ENCODE assay signal across 12 cellular contexts in genomic region chr3:14915636-14916222, GRCh38. TPM values are rescaled to one million over a fixed set of nuclear protein-coding genes. Genes with fewer than 3 reads are reported as not detected.
DNase-seq lines count a peak whose midpoint lies in the region; ATAC-seq and TF ChIP-seq lines count a peak whose summit lies in the region.
"Had no signal": no experiment of that assay in that cellular context is flagged by ENCODE, and none has a peak within 500 bp of the region (broad histone marks: within the 10 kb centered on the region; RNA-seq: fewer than 3 reads in every experiment).

No MANE protein-coding gene starts in this region.

- CTCF ChIA-PET in activated naive CD4-positive, alpha-beta T cell treated with anti-CD3 and anti-CD28 coated beads, Interleukin-2, amount 10 ng/mL, durations not matched to agents 7 days and 5 days (lab: Charles Lee): interaction anchor here (0.7 to 1.8 kb wide), 11 partner anchors 10 to 284 kb away, joined by 3 to 8 read pairs (median 4); no protein-coding TSS in a partner anchor
- CTCF ChIA-PET in A673 (lab: Charles Lee): no interaction called here

- H3K27me3 Mint-ChIP-seq in activated naive CD4-positive, alpha-beta T cell treated with anti-CD3 and anti-CD28 coated beads, Interleukin-2, amount 10 ng/mL, durations not matched to agents 7 days and 5 days: peaks cover 48% of the 10 kb centered on the region

- H3K36me3 Mint-ChIP-seq in activated naive CD4-positive, alpha-beta T cell treated with anti-CD3 and anti-CD28 coated beads, Interleukin-2, amount 10 ng/mL, durations not matched to agents 7 days and 5 days: no peaks in the 10 kb centered on the region

- POLR2A ChIA-PET in A673 (lab: Charles Lee; ENCODE audit: low non-redundant PET): no interaction called here

- no peak for TF ChIP-seq EP300 in suprapubic skin (IDR thresholded peaks at IDR 0.05)

- intact Hi-C loops in vagina (cut with DNase I): no loop called here
- intact Hi-C loops in A673 (cut with micrococcal nuclease; ENCODE audit: unreplicated experiment): no loop called here

- ATAC-seq in HG02885 (IDR thresholded peaks at IDR 0.05; ENCODE audit: poor library complexity, unreplicated experiment): no peak

- H3K27ac Mint-ChIP-seq in activated naive CD4-positive, alpha-beta T cell treated with anti-CD3 and anti-CD28 coated beads, Interleukin-2, amount 10 ng/mL, durations not matched to agents 7 days and 5 days: no peak overlapping the region

- WGBS in suprapubic skin: 78% methylated on average over 3 of the region's 3 CpGs

- H3K36me3 ChIP-seq in suprapubic skin: peaks cover 10% of the 10 kb centered on the region
- no peaks in the 10 kb centered on the region for H3K36me3 ChIP-seq in vagina
- H3K36me3 ChIP-seq in A673 (ENCODE audit: insufficient read depth, low read length, poor library complexity, severe bottlenecking): no peaks in the 10 kb centered on the region
- H3K36me3 ChIP-seq: BLaER1 had no signal

- in situ Hi-C loops in SK-MEL-5 (cut with HindIII; ENCODE audit: low pct_unique_long_range_greater_than_20kb, low sequenced_read_pairs): no loop called here

- H3K4me3 Mint-ChIP-seq in activated naive CD4-positive, alpha-beta T cell treated with anti-CD3 and anti-CD28 coated beads, Interleukin-2, amount 10 ng/mL, durations not matched to agents 7 days and 5 days: no peak overlapping the region

- H3K9me3 Mint-ChIP-seq in activated naive CD4-positive, alpha-beta T cell treated with anti-CD3 and anti-CD28 coated beads, Interleukin-2, amount 10 ng/mL, durations not matched to agents 7 days and 5 days: no peaks in the 10 kb centered on the region

- H3K9me3 ChIP-seq in suprapubic skin (no peaks in the 10 kb centered on the region), vagina (no peaks in the 10 kb centered on the region), A673 (ENCODE audit: low read depth, low read length, poor library complexity, severe bottlenecking) (no peaks in the 10 kb centered on the region)
- H3K9me3 ChIP-seq: BLaER1 had no signal

- H3K4me1 ChIP-seq in suprapubic skin: no peaks in the 10 kb centered on the region
- no peaks in the 10 kb centered on the region for H3K4me1 ChIP-seq in vagina
- H3K4me1 ChIP-seq in A673 (ENCODE audit: insufficient read depth, low read length, poor library complexity, severe bottlenecking): no peaks in the 10 kb centered on the region
- H3K4me1 ChIP-seq: BLaER1 had no signal

- H3K27me3 ChIP-seq in suprapubic skin: peaks cover 4% of the 10 kb centered on the region
- no peaks in the 10 kb centered on the region for H3K27me3 ChIP-seq in vagina
- no peaks in the 10 kb centered on the region for H3K27me3 ChIP-seq in A673 (replicated peaks; ENCODE audit: insufficient read depth, low read depth, low read length, poor library complexity)
- H3K27me3 ChIP-seq: BLaER1 had no signal

- peak; percentile 71 for DNase-seq in activated naive CD4-positive, alpha-beta T cell treated with anti-CD3 and anti-CD28 coated beads, Interleukin-2, amount 10 ng/mL, durations not matched to agents 7 days and 5 days
- no peak for DNase-seq in activated naive CD4-positive, alpha-beta T cell treated with anti-CD3 and anti-CD28 coated beads, Interleukin-2, amount 50 U/mL, for 16 hours
- peak; percentile 44 for DNase-seq in SK-MEL-5 (ENCODE audit: low read depth, low spot score)
- DNase-seq in epithelial cell of proximal tubule (ENCODE audit: low read depth): no peak
- peak; percentile 40 to 60 for DNase-seq in suprapubic skin (ENCODE audit: low spot score in 2 of 2)
- DNase-seq in vagina (ENCODE audit: extremely low spot score in 2 of 2): no peak
- no peak for DNase-seq in A673 (ENCODE audit: low spot score)
- DNase-seq: cerebellar nuclear complex, hypothalamus, NCI-H1436 had no signal

- H3K27ac ChIP-seq in suprapubic skin (no peak overlapping the region), vagina (no peak overlapping the region), A673 (ENCODE audit: low read depth, low read length, poor library complexity, severe bottlenecking) (no peak overlapping the region)
- H3K27ac ChIP-seq: BLaER1 had no signal

- TF ChIP-seq CTCF in epithelial cell of proximal tubule (conservative IDR thresholded peaks at IDR 0.05; ENCODE audit: low read depth, low read length): peak; percentile 37
- no peak for TF ChIP-seq CTCF in suprapubic skin (IDR thresholded peaks at IDR 0.05)
- TF ChIP-seq CTCF in vagina (IDR thresholded peaks at IDR 0.05): no peak
- TF ChIP-seq CTCF in A673 (conservative IDR thresholded peaks at IDR 0.05; ENCODE audit: low read depth, low read length): no peak; the same call in 1 of the 2 replicates

- H3K4me1 Mint-ChIP-seq in activated naive CD4-positive, alpha-beta T cell treated with anti-CD3 and anti-CD28 coated beads, Interleukin-2, amount 10 ng/mL, durations not matched to agents 7 days and 5 days: no peaks in the 10 kb centered on the region

- no TSS peak for BruUV-seq in A673 (replicated peaks; lab: Mats Ljungman, UMichigan)

- TF ChIP-seq POLR2A in suprapubic skin (IDR thresholded peaks at IDR 0.05) (no peak), vagina (IDR thresholded peaks at IDR 0.05) (no peak)

- H3K4me3 ChIP-seq in epithelial cell of proximal tubule (ENCODE audit: low read depth, low read length): no peak overlapping the region
- no peak overlapping the region for H3K4me3 ChIP-seq in suprapubic skin
- H3K4me3 ChIP-seq in vagina: no peak overlapping the region
- no peak overlapping the region for H3K4me3 ChIP-seq in A673 (ENCODE audit: low read depth, low read length, poor library complexity, severe bottlenecking)
- H3K4me3 ChIP-seq: BLaER1 had no signal

RNA-seq across cellular contexts. Expression of gene NR2C2, which starts 31.7 kb away (rescaled TPM):
- total RNA-seq in SK-MEL-5 (2014; rRNA removed; shearing (Covaris generic)): 20.7 and 22.0 TPM in 2 replicates
- polyA plus RNA-seq in SK-MEL-5 (2015; cell fraction: cytosol; rRNA removed): 18.6 and 26.0 TPM in 2 replicates
- 59.9 and 77.5 TPM in 2 replicates for polyA plus RNA-seq in SK-MEL-5 (2015; cell fraction: nucleus; rRNA removed)
- total RNA-seq in epithelial cell of proximal tubule (15.4 and 16.3 TPM in 2 replicates), suprapubic skin (10 to 100 TPM; 33.3 to 91.6 (median 51.5) TPM), vagina (40.0 TPM), A673 (2021) (56.5 and 56.8 TPM in 2 replicates)

Comparison
In these comparisons a context has a peak if more than half of its experiments do, and no peak if none do; other contexts are left out.
1. DNase-seq: peak in activated naive CD4-positive, alpha-beta T cell treated with anti-CD3 and anti-CD28 coated beads, Interleukin-2, amount 10 ng/mL, durations not matched to agents 7 days and 5 days (single experiment), SK-MEL-5 (single experiment) and suprapubic skin (2 of 2); none in activated naive CD4-positive, alpha-beta T cell treated with anti-CD3 and anti-CD28 coated beads, Interleukin-2, amount 50 U/mL, for 16 hours (single experiment), epithelial cell of proximal tubule (single experiment), vagina (0 of 2) and A673 (single experiment).